ENCODE assay signal across 29 cellular contexts in genomic region chr7:28202222-28202621, GRCh38.
"Had no signal": no experiment of that assay in that cellular context is flagged by ENCODE, and none has a peak within 500 bp of the region (broad histone marks: within the 10 kb centered on the region; RNA-seq: fewer than 3 reads in every experiment).

No MANE protein-coding gene starts in this region.

- H3K4me3 ChIP-seq: ascending aorta, breast epithelium, cardiac muscle cell, colonic mucosa, esophagus squamous epithelium, gastroesophageal sphincter had no signal

- H3K4me3 Mint-ChIP-seq: activated CD4-positive, alpha-beta memory T cell treated with anti-CD3 and anti-CD28 coated beads for 36 hours; activated CD4-positive, alpha-beta T cell treated with anti-CD3 and anti-CD28 coated beads, Interleukin-2, amount 10 ng/mL, durations not matched to agents 24 days and 14 days; activated CD8-positive, alpha-beta memory T cell treated with anti-CD3 and anti-CD28 coated beads, Interleukin-2, amount 10 ng/mL, durations not matched to agents 7 days and 5 days; activated CD8-positive, alpha-beta T cell treated with anti-CD3 and anti-CD28 coated beads, Interleukin-2, amount 10 ng/mL, durations not matched to agents 7 days and 5 days; activated naive CD4-positive, alpha-beta T cell treated with anti-CD3 and anti-CD28 coated beads for 36 hours; activated naive CD4-positive, alpha-beta T cell treated with anti-CD3 and anti-CD28 coated beads, Interleukin-2, amount 50 U/mL, for 24 hours; activated naive CD8-positive, alpha-beta T cell treated with anti-CD3 and anti-CD28 coated beads, Interleukin-2, amount 10 ng/mL, durations not matched to agents 7 days and 5 days; activated T-helper 1 cell treated with anti-CD3 and anti-CD28 coated beads, Interleukin-12 subunit alpha, Interleukin-12 subunit beta, Interleukin-2, Interleukin-4 antibody, amounts not matched to agents 30 ng/mL and 10 ng/mL and 1 ng/mL, durations not matched to agents 14 hours and 24 hours and 36 hours; brain; WTC11 had no signal

- H3K36me3 Mint-ChIP-seq: activated CD4-positive, alpha-beta memory T cell treated with anti-CD3 and anti-CD28 coated beads for 36 hours; brain had no signal

- H3K27me3 ChIP-seq: ascending aorta, breast epithelium, cardiac muscle cell, colonic mucosa, gastroesophageal sphincter had no signal

- DNase-seq: activated CD4-positive, alpha-beta memory T cell treated with anti-CD3 and anti-CD28 coated beads for 36 hours; activated CD4-positive, alpha-beta T cell treated with anti-CD3 and anti-CD28 coated beads, Interleukin-2, amount 10 ng/mL, durations not matched to agents 24 days and 14 days; activated CD8-positive, alpha-beta memory T cell treated with anti-CD3 and anti-CD28 coated beads, Interleukin-2, amount 10 ng/mL, durations not matched to agents 7 days and 5 days; activated CD8-positive, alpha-beta memory T cell treated with anti-CD3 and anti-CD28 coated beads, Interleukin-2, amount 50 U/mL, for 4 hours; activated CD8-positive, alpha-beta T cell treated with anti-CD3 and anti-CD28 coated beads, Interleukin-2, amount 10 ng/mL, durations not matched to agents 7 days and 5 days; activated effector memory CD4-positive, alpha-beta T cell treated with anti-CD3 and anti-CD28 coated beads, Interleukin-2, amount 50 U/mL, for 16 hours; activated naive CD4-positive, alpha-beta T cell treated with anti-CD3 and anti-CD28 coated beads for 36 hours; activated naive CD8-positive, alpha-beta T cell treated with anti-CD3 and anti-CD28 coated beads, Interleukin-2, amount 10 ng/mL, durations not matched to agents 7 days and 5 days; activated T-cell treated with anti-CD3 and anti-CD28 coated beads, Interleukin-2, amount 50 U/mL, for 1 hour; activated T-cell treated with anti-CD3 and anti-CD28 coated beads, Interleukin-2, amount 50 U/mL, for 48 hours; central memory CD4-positive, alpha-beta T cell; cerebellar nuclear complex; colonic mucosa; effector CD8-positive, alpha-beta T cell; esophagus squamous epithelium; foreskin melanocyte; T-helper 2 cell had no signal

- H3K27ac Mint-ChIP-seq: activated CD4-positive, alpha-beta memory T cell treated with anti-CD3 and anti-CD28 coated beads for 36 hours; activated CD4-positive, alpha-beta T cell treated with anti-CD3 and anti-CD28 coated beads, Interleukin-2, amount 10 ng/mL, durations not matched to agents 24 days and 14 days; activated CD8-positive, alpha-beta memory T cell treated with anti-CD3 and anti-CD28 coated beads, Interleukin-2, amount 10 ng/mL, durations not matched to agents 7 days and 5 days; activated CD8-positive, alpha-beta T cell treated with anti-CD3 and anti-CD28 coated beads, Interleukin-2, amount 10 ng/mL, durations not matched to agents 7 days and 5 days; activated naive CD4-positive, alpha-beta T cell treated with anti-CD3 and anti-CD28 coated beads for 36 hours; activated naive CD4-positive, alpha-beta T cell treated with anti-CD3 and anti-CD28 coated beads, Interleukin-2, amount 50 U/mL, for 24 hours; activated naive CD8-positive, alpha-beta T cell treated with anti-CD3 and anti-CD28 coated beads, Interleukin-2, amount 10 ng/mL, durations not matched to agents 7 days and 5 days; activated T-helper 1 cell treated with anti-CD3 and anti-CD28 coated beads, Interleukin-12 subunit alpha, Interleukin-12 subunit beta, Interleukin-2, Interleukin-4 antibody, amounts not matched to agents 30 ng/mL and 10 ng/mL and 1 ng/mL, durations not matched to agents 14 hours and 24 hours and 36 hours; activated T-helper 2 cell treated with anti-CD3 and anti-CD28 coated beads, Interferon-gamma antibody, Interleukin-2, Interleukin-4, amounts not matched to agents 10 μg/mL and 5 μg/mL and 100 μg/mL, durations not matched to agents 14 hours and 24 hours and 36 hours; brain; WTC11 had no signal

- H3K27ac ChIP-seq: ascending aorta, breast epithelium, cardiac muscle cell, colonic mucosa, epithelial cell of prostate, esophagus squamous epithelium, gastroesophageal sphincter, VCaP had no signal

- H3K9me3 Mint-ChIP-seq: brain had no signal

- H3K4me1 ChIP-seq: ascending aorta, breast epithelium, colonic mucosa, esophagus squamous epithelium, gastroesophageal sphincter had no signal

- H3K36me3 ChIP-seq: ascending aorta, breast epithelium, cardiac muscle cell, colonic mucosa, esophagus squamous epithelium, gastroesophageal sphincter had no signal

- ATAC-seq: activated CD4-positive, CD25-positive, alpha-beta regulatory T cell treated with anti-CD3 and anti-CD28 coated beads, Interleukin-2, amount 50 U/mL, for 24 hours; activated CD8-positive, alpha-beta memory T cell treated with anti-CD3 and anti-CD28 coated beads, Interleukin-2, amount 10 ng/mL, durations not matched to agents 7 days and 5 days; activated CD8-positive, alpha-beta T cell treated with anti-CD3 and anti-CD28 coated beads, Interleukin-2, amount 10 ng/mL, durations not matched to agents 7 days and 5 days; gastroesophageal sphincter; WTC11 had no signal
